ENCODE assay signal across 24 cellular contexts in genomic region chr16:2798723-2799204, GRCh38. TPM values are rescaled to one million over a fixed set of nuclear protein-coding genes. Genes with fewer than 3 reads are reported as not detected.
A peak's percentile ranks its signal among the peaks of the same experiment; 100 is the strongest.
DNase-seq lines count a peak whose midpoint lies in the region; TF ChIP-seq lines count a peak whose summit lies in the region.
"Had no signal": no experiment of that assay in that cellular context is flagged by ENCODE, and none has a peak within 500 bp of the region (broad histone marks: within the 10 kb centered on the region; RNA-seq: fewer than 3 reads in every experiment).

No MANE protein-coding gene starts in this region.

- no peak overlapping the region for H3K4me3 ChIP-seq in spleen
- H3K4me3 ChIP-seq: BLaER1, SJSA1 had no signal

- 77 to 91% (median 83%) methylated on average over 9 to 39 of the region's 39 CpGs for WGBS in spleen, 5 donors

- intact Hi-C loops in spleen (cut with DNase I; ENCODE audit: low total_unique reads) = no loop called here

- H3K9me3 ChIP-seq in spleen = peaks cover 0 to 11% (median 5%) of the 10 kb centered on the region in 8 donors

- H3K27me3 ChIP-seq in spleen (replicated peaks in 1 of 7) = peaks cover 0 to 40% (median 7%) of the 10 kb centered on the region in 7 donors
- H3K27me3 ChIP-seq: BLaER1 had no signal

- H3K27ac ChIP-seq in spleen = no peak overlapping the region
- H3K27ac ChIP-seq: BLaER1, SJSA1 had no signal

- TF ChIP-seq POLR2A in spleen (IDR thresholded peaks at IDR 0.05) = no peak

- TF ChIP-seq CTCF in spleen (IDR thresholded peaks at IDR 0.05 in 8 of 11, conservative IDR thresholded peaks at IDR 0.05 in 3 of 11) = no peak

- peaks cover 0 to 11% (median 0%) of the 10 kb centered on the region in 6 donors for H3K4me1 ChIP-seq in spleen
- H3K4me1 ChIP-seq: BLaER1, SJSA1 had no signal

- no peaks in the 10 kb centered on the region for H3K36me3 ChIP-seq in spleen
- H3K36me3 ChIP-seq: BLaER1, SJSA1 had no signal

- DNase-seq in AG20443 (ENCODE audit: low spot score) (peak; percentile 7), D341Med (ENCODE audit: low spot score) (peak; percentile 28), islet precursor cell (peak; percentile 34), spleen (peak; percentile 22), NCI-H446 treated with DMSO at 0.1 percent for 48 hours (lab: John Stamatoyannopoulos, UW) (no peak), activated gamma-delta T cell treated with Interleukin-2 at 50 U/mL for 16 hours (no peak)
- no peak for DNase-seq in stimulated activated CD4-positive, alpha-beta T cell treated with anti-CD3 and anti-CD28 coated beads, Interleukin-12 subunit alpha, Interleukin-12 subunit beta, amount 100 ng/mL, for 4 hours
- DNase-seq in activated CD4-positive, alpha-beta T cell treated with anti-CD3 and anti-CD28 coated beads, Interleukin-2, amount 50 U/mL, for 1 hour = no peak
- DNase-seq: CD4-positive, alpha-beta T cell; COR-L47; DMS153; NCI-H1105; NCI-H146; NCI-H2029 treated with DMSO at 0.1 percent for 48 hours; NCI-H226; NCI-H524; NCI-H774; NK-92 treated with Interleukin-12 subunit alpha and Interleukin-12 subunit beta, amount 100 ng/mL, for 24 hours had no signal

RNA-seq across cellular contexts. Expression of gene PRSS41, which starts 0.5 kb away (rescaled TPM):
- total RNA-seq in spleen = not detected
- not detected for polyA plus RNA-seq in spleen
- total RNA-seq: A673; CD4-positive, alpha-beta T cell; G401; H4; SJSA1 had no signal
- polyA plus RNA-seq: IgD-negative memory B cell had no signal

RNA-seq across cellular contexts. Expression of gene PRSS33, which starts 11.4 kb away (rescaled TPM):
- total RNA-seq in spleen = under 1 TPM in 2 of 7 donors, not detected in 5; 0.32 to 0.67 TPM
- polyA plus RNA-seq in spleen = under 1 TPM in 1 of 3 donors, not detected in 2; 0.03 TPM
- total RNA-seq: A673; CD4-positive, alpha-beta T cell; SJSA1 had no signal
- polyA plus RNA-seq: IgD-negative memory B cell had no signal

RNA-seq across cellular contexts. Expression of gene PRSS21, which starts 18.3 kb away (rescaled TPM):
- 1 to 10 TPM in 6 of 7 donors, under 1 TPM in 1; 0.81 to 4.9 (median 1.5) TPM for total RNA-seq in spleen
- polyA plus RNA-seq in spleen = 1 to 10 TPM in 2 of 3 donors, under 1 TPM in 1; 0.49 to 3.4 (median 1.8) TPM
- total RNA-seq: A673; CD4-positive, alpha-beta T cell; G401; H4; SJSA1 had no signal

RNA-seq across cellular contexts. Expression of gene ELOB, which starts 21.7 kb away (rescaled TPM):
- 100 to 1,000 TPM; 128 to 467 (median 134) TPM for total RNA-seq in spleen
- polyA plus RNA-seq in spleen = 100 to 1,000 TPM; 233 to 378 (median 247) TPM

RNA-seq across cellular contexts. Expression of gene ZG16B, which starts 31.3 kb away (rescaled TPM):
- total RNA-seq in spleen = 1 to 10 TPM in 5 of 7 donors, under 1 TPM in 1, not detected in 1; 0.79 to 3.8 (median 1.5) TPM
- polyA plus RNA-seq in spleen = 1 to 10 TPM in 2 of 3 donors, under 1 TPM in 1; 0.73 to 1.6 (median 1.5) TPM
- total RNA-seq: A673; CD4-positive, alpha-beta T cell; G401 had no signal
- polyA plus RNA-seq: IgD-negative memory B cell had no signal

Comparison
In these comparisons a context has a peak if more than half of its experiments do, and no peak if none do; other contexts are left out.
1. DNase-seq: peak in AG20443 (single experiment), D341Med (single experiment), islet precursor cell (single experiment) and spleen (single experiment); none in stimulated activated CD4-positive, alpha-beta T cell treated with anti-CD3 and anti-CD28 coated beads, Interleukin-12 subunit alpha, Interleukin-12 subunit beta, amount 100 ng/mL, for 4 hours (single experiment), NCI-H446 treated with DMSO at 0.1 percent for 48 hours (single experiment), activated gamma-delta T cell treated with Interleukin-2 at 50 U/mL for 16 hours (single experiment) and activated CD4-positive, alpha-beta T cell treated with anti-CD3 and anti-CD28 coated beads, Interleukin-2, amount 50 U/mL, for 1 hour (single experiment).